1 cellular context compared by ENCODE assay signal in genomic region chr19:53443809-53444208, GRCh38. TPM values are rescaled to one million over a fixed set of nuclear protein-coding genes. Genes with fewer than 3 reads are reported as not detected.
"Had no signal": no experiment of that assay in that cellular context is flagged by ENCODE, and none has a peak within 500 bp of the region (broad histone marks: within the 10 kb centered on the region; RNA-seq: fewer than 3 reads in every experiment).

No MANE protein-coding gene starts in this region.

RNA-seq across cellular contexts. Expression of gene ZNF813, which starts 23.7 kb away (rescaled TPM):
- total RNA-seq: NCI-H460 had no signal
